Comparison of ENCODE assay signal across 2 cellular contexts in genomic region chr19:36031308-36031707, GRCh38.
TF ChIP-seq lines count a peak whose summit lies in the region.

No MANE protein-coding gene starts in this region.

TF ChIP-seq in HepG2, 621 proteins besides CTCF, POLR2A, EP300 and RAD21:
- no peak for TF ChIP-seq RFX5 (IDR thresholded peaks at IDR 0.05; ENCODE audit: low read depth, low read length)
- TF ChIP-seq NCOA1 (CRISPR knock-in tag; IDR thresholded peaks at IDR 0.05), result no peak
- no peak for TF ChIP-seq ZNF616 (CRISPR knock-in tag; IDR thresholded peaks at IDR 0.05; ENCODE audit: low read depth)
- TF ChIP-seq HNF1B (CRISPR knock-in tag; IDR thresholded peaks at IDR 0.05), result no peak
- TF ChIP-seq HDAC6 (IDR thresholded peaks at IDR 0.05; ENCODE audit: low read depth, low read length), result no peak
- TF ChIP-seq ZNF383 (CRISPR knock-in tag; IDR thresholded peaks at IDR 0.05; ENCODE audit: borderline replicate concordance), result no peak
- TF ChIP-seq ZNF572 (CRISPR knock-in tag; IDR thresholded peaks at IDR 0.05), result no peak
- TF ChIP-seq NFIC (IDR thresholded peaks at IDR 0.05; ENCODE audit: low read length), result no peak
- no peak for TF ChIP-seq DPF2 (CRISPR knock-in tag; IDR thresholded peaks at IDR 0.05; ENCODE audit: borderline replicate concordance, low read depth)
- TF ChIP-seq ZNF569 (CRISPR knock-in tag; IDR thresholded peaks at IDR 0.05; ENCODE audit: borderline replicate concordance), result no peak
- no peak for TF ChIP-seq UBTF (CRISPR knock-in tag; IDR thresholded peaks at IDR 0.05)
- TF ChIP-seq ZNF713 (CRISPR knock-in tag; IDR thresholded peaks at IDR 0.05), result no peak
- TF ChIP-seq ZNF589 (CRISPR knock-in tag; conservative IDR thresholded peaks at IDR 0.05), result no peak
- TF ChIP-seq NAIF1 (CRISPR knock-in tag; IDR thresholded peaks at IDR 0.05; ENCODE audit: borderline replicate concordance), result no peak
- TF ChIP-seq XRCC5 (optimal IDR thresholded peaks at IDR 0.05; ENCODE audit: low read length), result no peak
- no peak for TF ChIP-seq ZNF20 (CRISPR knock-in tag; IDR thresholded peaks at IDR 0.05)
TF ChIP-seq in HepG2: peak in this region for 0.

TF ChIP-seq in neural cell, 6 proteins besides CTCF, POLR2A, EP300 and RAD21:
- no peak for TF ChIP-seq MXI1 (conservative IDR thresholded peaks at IDR 0.05; ENCODE audit: poor library complexity, severe bottlenecking)
- no peak for TF ChIP-seq SMC3 (conservative IDR thresholded peaks at IDR 0.05; ENCODE audit: poor library complexity)
- TF ChIP-seq REST (IDR thresholded peaks at IDR 0.05; ENCODE audit: borderline replicate concordance), result no peak
- no peak for TF ChIP-seq POLR2AphosphoS5 (IDR thresholded peaks at IDR 0.05)
- TF ChIP-seq TAF1 (IDR thresholded peaks at IDR 0.05; ENCODE audit: low read depth), result no peak
- no peak for TF ChIP-seq EZH2 (IDR thresholded peaks at IDR 0.05; ENCODE audit: borderline replicate concordance, insufficient read depth, low read length, poor library complexity, severe bottlenecking)
